In genomic region chr5:140690941-140691924, GRCh38 we compare ENCODE assay signal across 1 cellular context.
TF ChIP-seq lines count a peak whose summit lies in the region.

A gene with protein sequence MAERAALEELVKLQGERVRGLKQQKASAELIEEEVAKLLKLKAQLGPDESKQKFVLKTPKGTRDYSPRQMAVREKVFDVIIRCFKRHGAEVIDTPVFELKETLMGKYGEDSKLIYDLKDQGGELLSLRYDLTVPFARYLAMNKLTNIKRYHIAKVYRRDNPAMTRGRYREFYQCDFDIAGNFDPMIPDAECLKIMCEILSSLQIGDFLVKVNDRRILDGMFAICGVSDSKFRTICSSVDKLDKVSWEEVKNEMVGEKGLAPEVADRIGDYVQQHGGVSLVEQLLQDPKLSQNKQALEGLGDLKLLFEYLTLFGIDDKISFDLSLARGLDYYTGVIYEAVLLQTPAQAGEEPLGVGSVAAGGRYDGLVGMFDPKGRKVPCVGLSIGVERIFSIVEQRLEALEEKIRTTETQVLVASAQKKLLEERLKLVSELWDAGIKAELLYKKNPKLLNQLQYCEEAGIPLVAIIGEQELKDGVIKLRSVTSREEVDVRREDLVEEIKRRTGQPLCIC (minus strand): TSS chr5:140691370. CDS start chr5:140691304, 66 bp downstream.
A gene with protein sequence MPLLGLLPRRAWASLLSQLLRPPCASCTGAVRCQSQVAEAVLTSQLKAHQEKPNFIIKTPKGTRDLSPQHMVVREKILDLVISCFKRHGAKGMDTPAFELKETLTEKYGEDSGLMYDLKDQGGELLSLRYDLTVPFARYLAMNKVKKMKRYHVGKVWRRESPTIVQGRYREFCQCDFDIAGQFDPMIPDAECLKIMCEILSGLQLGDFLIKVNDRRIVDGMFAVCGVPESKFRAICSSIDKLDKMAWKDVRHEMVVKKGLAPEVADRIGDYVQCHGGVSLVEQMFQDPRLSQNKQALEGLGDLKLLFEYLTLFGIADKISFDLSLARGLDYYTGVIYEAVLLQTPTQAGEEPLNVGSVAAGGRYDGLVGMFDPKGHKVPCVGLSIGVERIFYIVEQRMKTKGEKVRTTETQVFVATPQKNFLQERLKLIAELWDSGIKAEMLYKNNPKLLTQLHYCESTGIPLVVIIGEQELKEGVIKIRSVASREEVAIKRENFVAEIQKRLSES (plus strand): TSS chr5:140691455. CDS start chr5:140691649, 194 bp downstream.

TF ChIP-seq in liver, 16 proteins besides CTCF, POLR2A, EP300 and RAD21 (continued from another document):
- TF ChIP-seq ATF3 (IDR thresholded peaks at IDR 0.05): no peak
